Comparison of ENCODE assay signal across 33 cellular contexts in genomic region chr3:62300617-62301016, GRCh38.
"Had no signal": no experiment of that assay in that cellular context is flagged by ENCODE, and none has a peak within 500 bp of the region (broad histone marks: within the 10 kb centered on the region; RNA-seq: fewer than 3 reads in every experiment).

No MANE protein-coding gene starts in this region.

- ATAC-seq: activated naive CD4-positive, alpha-beta T cell treated with anti-CD3 and anti-CD28 coated beads, Interleukin-2, amount 50 U/mL, for 72 hours; activated naive CD8-positive, alpha-beta T cell treated with anti-CD3 and anti-CD28 coated beads, Interleukin-2, amount 50 U/mL, for 24 hours; activated T-cell treated with anti-CD3 and anti-CD28 coated beads, Interleukin-2, amount 50 U/mL, for 4 hours; activated T-cell treated with anti-CD3 and anti-CD28 coated beads, Interleukin-2, amount 50 U/mL, for 72 hours; activated T-helper 17 cell treated with anti-CD3 and anti-CD28 coated beads, Interleukin-2, amount 50 U/mL, for 72 hours; body of pancreas had no signal

- H3K27ac ChIP-seq: ascending aorta, body of pancreas, brain microvascular endothelial cell, breast epithelium, cardiac muscle cell had no signal

- H3K27me3 ChIP-seq: ascending aorta, body of pancreas, brain microvascular endothelial cell, breast epithelium, cardiac muscle cell had no signal

- FAIRE-seq: astrocyte, bronchial epithelial cell had no signal

- H3K9me3 ChIP-seq: body of pancreas had no signal

- DNase-seq: activated effector memory CD4-positive, alpha-beta T cell treated with anti-CD3 and anti-CD28 coated beads, Interleukin-2, amount 50 U/mL, for 16 hours; activated effector memory CD4-positive, alpha-beta T cell treated with Interleukin-2 at 50 U/mL for 16 hours; activated gamma-delta T cell; activated gamma-delta T cell treated with Interleukin-2 at 50 U/mL for 16 hours; activated naive CD4-positive, alpha-beta T cell; activated naive CD4-positive, alpha-beta T cell treated with anti-CD3 and anti-CD28 coated beads for 36 hours; activated naive CD4-positive, alpha-beta T cell treated with anti-CD3 and anti-CD28 coated beads, Interleukin-2, amount 10 ng/mL, durations not matched to agents 7 days and 5 days; activated naive CD4-positive, alpha-beta T cell treated with anti-CD3 and anti-CD28 coated beads, Interleukin-2, amount 50 U/mL, for 16 hours; activated naive CD4-positive, alpha-beta T cell treated with Interleukin-2 at 50 U/mL for 16 hours; activated naive CD8-positive, alpha-beta T cell treated with anti-CD3 and anti-CD28 coated beads for 36 hours; activated naive CD8-positive, alpha-beta T cell treated with anti-CD3 and anti-CD28 coated beads, Interleukin-2, amount 10 ng/mL, durations not matched to agents 7 days and 5 days; activated naive CD8-positive, alpha-beta T cell treated with anti-CD3 and anti-CD28 coated beads, Interleukin-2, amount 50 U/mL, for 24 hours; activated T-cell treated with anti-CD3 and anti-CD28 coated beads, Interleukin-2, amount 50 U/mL, for 1 hour; activated T-cell treated with anti-CD3 and anti-CD28 coated beads, Interleukin-2, amount 50 U/mL, for 24 hours; activated T-cell treated with anti-CD3 and anti-CD28 coated beads, Interleukin-2, amount 50 U/mL, for 4 hours; activated T-cell treated with anti-CD3 and anti-CD28 coated beads, Interleukin-2, amount 50 U/mL, for 48 hours; activated T-cell treated with anti-CD3 and anti-CD28 coated beads, Interleukin-2, amount 50 U/mL, for 72 hours; amniotic stem cell; amygdala; anterior cingulate cortex; aorta; body of pancreas; brain microvascular endothelial cell; caudate nucleus; central memory CD4-positive, alpha-beta T cell; cerebellar nuclear complex had no signal

- H3K36me3 ChIP-seq: ascending aorta, brain microvascular endothelial cell, breast epithelium, cardiac muscle cell had no signal

- H3K4me3 ChIP-seq: ascending aorta, body of pancreas, breast epithelium, cardiac muscle cell had no signal

- H3K4me1 ChIP-seq: ascending aorta, body of pancreas, breast epithelium had no signal
